10 cellular contexts compared by ENCODE assay signal in genomic region chr15:85588657-85589056, GRCh38.
DNase-seq lines count a peak whose midpoint lies in the region; TF ChIP-seq lines count a peak whose summit lies in the region.
"Had no signal": no experiment of that assay in that cellular context is flagged by ENCODE, and none has a peak within 500 bp of the region (broad histone marks: within the 10 kb centered on the region; RNA-seq: fewer than 3 reads in every experiment).

No MANE protein-coding gene starts in this region.

- H3K27me3 Mint-ChIP-seq in progenitor cell of endocrine pancreas = no peaks in the 10 kb centered on the region

- H3K4me3 ChIP-seq in fibroblast of mammary gland (ENCODE audit: control insufficient read depth, low read depth, low read length) = no peak overlapping the region

- TF ChIP-seq CTCF in fibroblast of mammary gland (conservative IDR thresholded peaks at IDR 0.05; ENCODE audit: control insufficient read depth, insufficient read depth, low read depth, low read length) = no peak
- TF ChIP-seq CTCF in progenitor cell of endocrine pancreas (IDR thresholded peaks at IDR 0.05; ENCODE audit: unreplicated experiment) = no peak

- H3K27ac Mint-ChIP-seq in progenitor cell of endocrine pancreas = peak overlapping the region; percentile 45

- H3K4me1 Mint-ChIP-seq in progenitor cell of endocrine pancreas (ENCODE audit: low read depth) = peaks cover 18% of the 10 kb centered on the region

- no peak overlapping the region for H3K4me3 Mint-ChIP-seq in progenitor cell of endocrine pancreas (ENCODE audit: low read depth)

- in situ Hi-C loops in SK-MEL-5 (cut with HindIII; ENCODE audit: low pct_unique_long_range_greater_than_20kb, low sequenced_read_pairs) = no loop called here

- H3K9me3 Mint-ChIP-seq in progenitor cell of endocrine pancreas (ENCODE audit: low read depth) = no peaks in the 10 kb centered on the region

- peak; percentile 35 for DNase-seq in EH (ENCODE audit: low read depth)
- peak; percentile 45 for DNase-seq in SK-MEL-5 (ENCODE audit: low read depth, low spot score)
- peak; percentile 57 for DNase-seq in fibroblast of mammary gland (ENCODE audit: low read depth)
- DNase-seq in progenitor cell of endocrine pancreas (ENCODE audit: low spot score, unreplicated experiment) = no peak
- DNase-seq in stimulated activated CD4-positive, alpha-beta T cell treated with anti-CD3 and anti-CD28 coated beads, Interleukin-4, amount 100 ng/mL, for 1 hour = no peak
- no peak for DNase-seq in NCI-H1092 (lab: John Stamatoyannopoulos, UW)
- DNase-seq in D341Med (ENCODE audit: low spot score) = no peak
- DNase-seq in occipital lobe (lab: John Stamatoyannopoulos, UW) = no peak
- DNase-seq: activated CD4-positive, alpha-beta T cell treated with anti-CD3 and anti-CD28 coated beads, Interleukin-2, amount 50 U/mL, for 4 hours; NCI-H1092 treated with DMSO at 0.1 percent for 48 hours had no signal

- H3K36me3 Mint-ChIP-seq in progenitor cell of endocrine pancreas (ENCODE audit: insufficient read depth) = peaks cover 7% of the 10 kb centered on the region

Comparison
In these comparisons a context has a peak if more than half of its experiments do, and no peak if none do; other contexts are left out.
1. DNase-seq: peak in EH (single experiment), SK-MEL-5 (single experiment) and fibroblast of mammary gland (single experiment); none in progenitor cell of endocrine pancreas (single experiment), stimulated activated CD4-positive, alpha-beta T cell treated with anti-CD3 and anti-CD28 coated beads, Interleukin-4, amount 100 ng/mL, for 1 hour (single experiment), NCI-H1092 (single experiment), D341Med (single experiment) and occipital lobe (single experiment).